8 cellular contexts compared by ENCODE assay signal in genomic region chr3:193592841-193593665, GRCh38. TPM values are rescaled to one million over a fixed set of nuclear protein-coding genes. Genes with fewer than 3 reads are reported as not detected.
DNase-seq lines count a peak whose midpoint lies in the region; ATAC-seq lines count a peak whose summit lies in the region.

A gene with protein sequence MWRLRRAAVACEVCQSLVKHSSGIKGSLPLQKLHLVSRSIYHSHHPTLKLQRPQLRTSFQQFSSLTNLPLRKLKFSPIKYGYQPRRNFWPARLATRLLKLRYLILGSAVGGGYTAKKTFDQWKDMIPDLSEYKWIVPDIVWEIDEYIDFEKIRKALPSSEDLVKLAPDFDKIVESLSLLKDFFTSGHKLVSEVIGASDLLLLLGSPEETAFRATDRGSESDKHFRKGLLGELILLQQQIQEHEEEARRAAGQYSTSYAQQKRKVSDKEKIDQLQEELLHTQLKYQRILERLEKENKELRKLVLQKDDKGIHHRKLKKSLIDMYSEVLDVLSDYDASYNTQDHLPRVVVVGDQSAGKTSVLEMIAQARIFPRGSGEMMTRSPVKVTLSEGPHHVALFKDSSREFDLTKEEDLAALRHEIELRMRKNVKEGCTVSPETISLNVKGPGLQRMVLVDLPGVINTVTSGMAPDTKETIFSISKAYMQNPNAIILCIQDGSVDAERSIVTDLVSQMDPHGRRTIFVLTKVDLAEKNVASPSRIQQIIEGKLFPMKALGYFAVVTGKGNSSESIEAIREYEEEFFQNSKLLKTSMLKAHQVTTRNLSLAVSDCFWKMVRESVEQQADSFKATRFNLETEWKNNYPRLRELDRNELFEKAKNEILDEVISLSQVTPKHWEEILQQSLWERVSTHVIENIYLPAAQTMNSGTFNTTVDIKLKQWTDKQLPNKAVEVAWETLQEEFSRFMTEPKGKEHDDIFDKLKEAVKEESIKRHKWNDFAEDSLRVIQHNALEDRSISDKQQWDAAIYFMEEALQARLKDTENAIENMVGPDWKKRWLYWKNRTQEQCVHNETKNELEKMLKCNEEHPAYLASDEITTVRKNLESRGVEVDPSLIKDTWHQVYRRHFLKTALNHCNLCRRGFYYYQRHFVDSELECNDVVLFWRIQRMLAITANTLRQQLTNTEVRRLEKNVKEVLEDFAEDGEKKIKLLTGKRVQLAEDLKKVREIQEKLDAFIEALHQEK (plus strand): TSS chr3:193593208. CDS start chr3:193593378, 170 bp downstream.

- no peaks in the 10 kb centered on the region for H3K27me3 ChIP-seq in mononuclear cell (ENCODE audit: insufficient read depth, low read length)

- H3K27me3 Mint-ChIP-seq in IgD-negative memory B cell: no peaks in the 10 kb centered on the region

- H3K9me3 ChIP-seq in mononuclear cell (ENCODE audit: low read depth, low read length): no peaks in the 10 kb centered on the region

- H3K4me1 ChIP-seq in mononuclear cell (ENCODE audit: insufficient read depth, low read length): peaks cover 18% of the 10 kb centered on the region

- H3K4me1 Mint-ChIP-seq in IgD-negative memory B cell: peaks cover 26 to 40% (median 33%) of the 10 kb centered on the region in 3 donors

- no peaks in the 10 kb centered on the region for H3K9me3 Mint-ChIP-seq in IgD-negative memory B cell

- H3K36me3 Mint-ChIP-seq in IgD-negative memory B cell: peaks cover 6% of the 10 kb centered on the region

- DNase-seq in DMS 273 treated with DMSO at 0.1 percent for 48 hours (lab: John Stamatoyannopoulos, UW): peak; percentile 99
- DNase-seq in OCI-M1 (lab: John Stamatoyannopoulos, UW): peak; percentile 96
- peak; percentile 90 for DNase-seq in activated T-cell treated with anti-CD3 and anti-CD28 coated beads for 24 hours (ENCODE audit: low read depth)
- DNase-seq in epidermal melanocyte (ENCODE audit: insufficient read length, low spot score): peak; percentile 94
- DNase-seq in stimulated activated CD8-positive, alpha-beta memory T cell treated with anti-CD3 and anti-CD28 coated beads, Interleukin-4, amount 100 ng/mL, for 1 hour (ENCODE audit: low read depth in 2 of 2, low spot score in 1 of 2): peak; percentile 79 to 85

- peak; percentile 97 for ATAC-seq in GM21529 (IDR thresholded peaks at IDR 0.05; ENCODE audit: unreplicated experiment)

- H3K4me3 Mint-ChIP-seq in IgD-negative memory B cell: peak within 1 kb of the TSS; percentile 83 to 98 (median 94)

- H3K27ac Mint-ChIP-seq in IgD-negative memory B cell: peak within 1 kb of the TSS; percentile 66 to 95 (median 82)

- H3K4me3 ChIP-seq in mononuclear cell (ENCODE audit: low read length): peak within 1 kb of the TSS; percentile 84

RNA-seq across cellular contexts. Expression of the gene that starts here (rescaled TPM):
- polyA plus RNA-seq in IgD-negative memory B cell: 22.0 TPM
- total RNA-seq in mononuclear cell: 91.4 TPM

Comparison
In these comparisons a context has a peak if more than half of its experiments do, and no peak if none do; other contexts are left out.
1. Peak in every context shown above with its lines: DNase-seq, ATAC-seq and H3K4me3 ChIP-seq.